ENCODE assay signal across 1 cellular context in the genomic region with DNA sequence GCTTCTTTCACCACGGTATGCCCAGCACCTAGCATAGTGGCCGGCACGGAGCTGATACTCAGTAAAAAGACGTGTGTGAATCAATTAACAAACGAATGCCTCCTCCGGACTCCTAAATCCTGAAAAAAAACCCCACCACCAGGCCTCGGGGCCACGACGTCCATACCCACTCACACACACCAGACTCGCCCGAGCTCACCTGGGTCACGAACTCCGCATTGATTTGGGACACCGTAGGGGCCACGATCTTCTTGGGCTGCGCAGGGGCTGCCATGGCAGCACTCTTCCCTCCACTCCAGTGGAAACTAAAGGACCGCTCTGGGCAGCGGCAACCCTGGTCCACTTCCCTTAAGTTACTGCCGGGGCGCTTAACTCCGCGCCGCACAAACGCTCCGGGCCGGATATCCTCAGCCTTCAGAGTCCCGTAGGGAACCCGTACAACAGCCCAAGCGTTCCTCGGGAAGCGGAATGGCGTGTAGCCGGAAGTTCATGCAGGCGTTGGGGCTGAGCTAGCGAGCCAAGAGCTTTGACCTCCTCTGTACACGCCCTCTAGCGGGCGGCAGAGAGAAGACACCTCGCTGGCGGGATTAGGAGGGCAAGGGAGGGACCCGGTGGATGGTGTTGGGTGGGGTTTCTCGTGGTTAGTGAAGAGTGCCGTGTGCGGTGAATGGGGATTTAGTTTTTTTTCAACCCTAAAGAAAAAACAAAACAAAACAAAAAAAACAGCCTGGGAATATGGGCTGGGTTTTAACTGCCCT.
TF ChIP-seq lines count a peak whose summit lies in the region.

A gene (minus strand): TSS at position 403 of the 758 bp plus-strand sequence. CDS start 129 bp downstream, at position 274.

TF ChIP-seq in WTC11, 78 proteins besides CTCF, POLR2A, EP300 and RAD21 (continued from another document):
- TF ChIP-seq, protein P1, sequence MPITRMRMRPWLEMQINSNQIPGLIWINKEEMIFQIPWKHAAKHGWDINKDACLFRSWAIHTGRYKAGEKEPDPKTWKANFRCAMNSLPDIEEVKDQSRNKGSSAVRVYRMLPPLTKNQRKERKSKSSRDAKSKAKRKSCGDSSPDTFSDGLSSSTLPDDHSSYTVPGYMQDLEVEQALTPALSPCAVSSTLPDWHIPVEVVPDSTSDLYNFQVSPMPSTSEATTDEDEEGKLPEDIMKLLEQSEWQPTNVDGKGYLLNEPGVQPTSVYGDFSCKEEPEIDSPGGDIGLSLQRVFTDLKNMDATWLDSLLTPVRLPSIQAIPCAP (CRISPR knock-in tag; IDR thresholded peaks at IDR 0.05) = no peak
- TF ChIP-seq PRRX2 (CRISPR knock-in tag; IDR thresholded peaks at IDR 0.05) (no peak), JAZF1 (CRISPR knock-in tag; IDR thresholded peaks at IDR 0.05) (no peak), CREM (CRISPR knock-in tag; IDR thresholded peaks at IDR 0.05) (peak; percentile 88), OVOL2 (CRISPR knock-in tag; IDR thresholded peaks at IDR 0.05; ENCODE audit: borderline replicate concordance) (no peak), GABPB1 (CRISPR knock-in tag; IDR thresholded peaks at IDR 0.05) (peak; percentile 94), KAT7 (CRISPR knock-in tag; IDR thresholded peaks at IDR 0.05; ENCODE audit: borderline replicate concordance) (no peak), JUN (CRISPR knock-in tag; IDR thresholded peaks at IDR 0.05) (peak; percentile 70; the same call in 1 of the 2 replicates), CBFB (CRISPR knock-in tag; IDR thresholded peaks at IDR 0.05; ENCODE audit: low read depth) (0 out of 2 replicates have a peak, but pooled peaks have one; percentile 58), RELA (CRISPR knock-in tag; IDR thresholded peaks at IDR 0.05; ENCODE audit: borderline replicate concordance) (no peak), SMAD4 (CRISPR knock-in tag; IDR thresholded peaks at IDR 0.05) (no peak), FOXK1 (CRISPR knock-in tag; IDR thresholded peaks at IDR 0.05) (peak; percentile 82), SOX15 (CRISPR knock-in tag; IDR thresholded peaks at IDR 0.05) (no peak), TCF7 (CRISPR knock-in tag; IDR thresholded peaks at IDR 0.05; ENCODE audit: low read depth) (no peak), NFE2L1 (CRISPR knock-in tag; IDR thresholded peaks at IDR 0.05) (no peak), ESRRA (CRISPR knock-in tag; IDR thresholded peaks at IDR 0.05; ENCODE audit: borderline replicate concordance) (0 out of 2 replicates have a peak, but pooled peaks have one; percentile 26), NFYB (CRISPR knock-in tag; conservative IDR thresholded peaks at IDR 0.05; ENCODE audit: low read depth) (no peak), MXD4 (CRISPR knock-in tag; IDR thresholded peaks at IDR 0.05; ENCODE audit: borderline replicate concordance) (no peak)
- TF ChIP-seq, protein P2, sequence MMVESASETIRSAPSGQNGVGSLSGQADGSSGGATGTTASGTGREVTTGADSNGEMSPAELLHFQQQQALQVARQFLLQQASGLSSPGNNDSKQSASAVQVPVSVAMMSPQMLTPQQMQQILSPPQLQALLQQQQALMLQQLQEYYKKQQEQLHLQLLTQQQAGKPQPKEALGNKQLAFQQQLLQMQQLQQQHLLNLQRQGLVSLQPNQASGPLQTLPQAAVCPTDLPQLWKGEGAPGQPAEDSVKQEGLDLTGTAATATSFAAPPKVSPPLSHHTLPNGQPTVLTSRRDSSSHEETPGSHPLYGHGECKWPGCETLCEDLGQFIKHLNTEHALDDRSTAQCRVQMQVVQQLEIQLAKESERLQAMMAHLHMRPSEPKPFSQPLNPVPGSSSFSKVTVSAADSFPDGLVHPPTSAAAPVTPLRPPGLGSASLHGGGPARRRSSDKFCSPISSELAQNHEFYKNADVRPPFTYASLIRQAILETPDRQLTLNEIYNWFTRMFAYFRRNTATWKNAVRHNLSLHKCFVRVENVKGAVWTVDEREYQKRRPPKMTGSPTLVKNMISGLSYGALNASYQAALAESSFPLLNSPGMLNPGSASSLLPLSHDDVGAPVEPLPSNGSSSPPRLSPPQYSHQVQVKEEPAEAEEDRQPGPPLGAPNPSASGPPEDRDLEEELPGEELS (CRISPR knock-in tag; IDR thresholded peaks at IDR 0.05) = no peak
- TF ChIP-seq, protein P3, sequence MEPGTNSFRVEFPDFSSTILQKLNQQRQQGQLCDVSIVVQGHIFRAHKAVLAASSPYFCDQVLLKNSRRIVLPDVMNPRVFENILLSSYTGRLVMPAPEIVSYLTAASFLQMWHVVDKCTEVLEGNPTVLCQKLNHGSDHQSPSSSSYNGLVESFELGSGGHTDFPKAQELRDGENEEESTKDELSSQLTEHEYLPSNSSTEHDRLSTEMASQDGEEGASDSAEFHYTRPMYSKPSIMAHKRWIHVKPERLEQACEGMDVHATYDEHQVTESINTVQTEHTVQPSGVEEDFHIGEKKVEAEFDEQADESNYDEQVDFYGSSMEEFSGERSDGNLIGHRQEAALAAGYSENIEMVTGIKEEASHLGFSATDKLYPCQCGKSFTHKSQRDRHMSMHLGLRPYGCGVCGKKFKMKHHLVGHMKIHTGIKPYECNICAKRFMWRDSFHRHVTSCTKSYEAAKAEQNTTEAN (CRISPR knock-in tag; IDR thresholded peaks at IDR 0.05) = no peak
- TF ChIP-seq, protein P4, sequence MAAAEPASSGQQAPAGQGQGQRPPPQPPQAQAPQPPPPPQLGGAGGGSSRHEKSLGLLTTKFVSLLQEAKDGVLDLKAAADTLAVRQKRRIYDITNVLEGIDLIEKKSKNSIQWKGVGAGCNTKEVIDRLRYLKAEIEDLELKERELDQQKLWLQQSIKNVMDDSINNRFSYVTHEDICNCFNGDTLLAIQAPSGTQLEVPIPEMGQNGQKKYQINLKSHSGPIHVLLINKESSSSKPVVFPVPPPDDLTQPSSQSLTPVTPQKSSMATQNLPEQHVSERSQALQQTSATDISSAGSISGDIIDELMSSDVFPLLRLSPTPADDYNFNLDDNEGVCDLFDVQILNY (CRISPR knock-in tag; IDR thresholded peaks at IDR 0.05) = peak; percentile 55; the same call in 1 of the 2 replicates
- TF ChIP-seq, protein P5, sequence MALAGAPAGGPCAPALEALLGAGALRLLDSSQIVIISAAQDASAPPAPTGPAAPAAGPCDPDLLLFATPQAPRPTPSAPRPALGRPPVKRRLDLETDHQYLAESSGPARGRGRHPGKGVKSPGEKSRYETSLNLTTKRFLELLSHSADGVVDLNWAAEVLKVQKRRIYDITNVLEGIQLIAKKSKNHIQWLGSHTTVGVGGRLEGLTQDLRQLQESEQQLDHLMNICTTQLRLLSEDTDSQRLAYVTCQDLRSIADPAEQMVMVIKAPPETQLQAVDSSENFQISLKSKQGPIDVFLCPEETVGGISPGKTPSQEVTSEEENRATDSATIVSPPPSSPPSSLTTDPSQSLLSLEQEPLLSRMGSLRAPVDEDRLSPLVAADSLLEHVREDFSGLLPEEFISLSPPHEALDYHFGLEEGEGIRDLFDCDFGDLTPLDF (CRISPR knock-in tag; IDR thresholded peaks at IDR 0.05) = no peak
- TF ChIP-seq, protein P6, sequence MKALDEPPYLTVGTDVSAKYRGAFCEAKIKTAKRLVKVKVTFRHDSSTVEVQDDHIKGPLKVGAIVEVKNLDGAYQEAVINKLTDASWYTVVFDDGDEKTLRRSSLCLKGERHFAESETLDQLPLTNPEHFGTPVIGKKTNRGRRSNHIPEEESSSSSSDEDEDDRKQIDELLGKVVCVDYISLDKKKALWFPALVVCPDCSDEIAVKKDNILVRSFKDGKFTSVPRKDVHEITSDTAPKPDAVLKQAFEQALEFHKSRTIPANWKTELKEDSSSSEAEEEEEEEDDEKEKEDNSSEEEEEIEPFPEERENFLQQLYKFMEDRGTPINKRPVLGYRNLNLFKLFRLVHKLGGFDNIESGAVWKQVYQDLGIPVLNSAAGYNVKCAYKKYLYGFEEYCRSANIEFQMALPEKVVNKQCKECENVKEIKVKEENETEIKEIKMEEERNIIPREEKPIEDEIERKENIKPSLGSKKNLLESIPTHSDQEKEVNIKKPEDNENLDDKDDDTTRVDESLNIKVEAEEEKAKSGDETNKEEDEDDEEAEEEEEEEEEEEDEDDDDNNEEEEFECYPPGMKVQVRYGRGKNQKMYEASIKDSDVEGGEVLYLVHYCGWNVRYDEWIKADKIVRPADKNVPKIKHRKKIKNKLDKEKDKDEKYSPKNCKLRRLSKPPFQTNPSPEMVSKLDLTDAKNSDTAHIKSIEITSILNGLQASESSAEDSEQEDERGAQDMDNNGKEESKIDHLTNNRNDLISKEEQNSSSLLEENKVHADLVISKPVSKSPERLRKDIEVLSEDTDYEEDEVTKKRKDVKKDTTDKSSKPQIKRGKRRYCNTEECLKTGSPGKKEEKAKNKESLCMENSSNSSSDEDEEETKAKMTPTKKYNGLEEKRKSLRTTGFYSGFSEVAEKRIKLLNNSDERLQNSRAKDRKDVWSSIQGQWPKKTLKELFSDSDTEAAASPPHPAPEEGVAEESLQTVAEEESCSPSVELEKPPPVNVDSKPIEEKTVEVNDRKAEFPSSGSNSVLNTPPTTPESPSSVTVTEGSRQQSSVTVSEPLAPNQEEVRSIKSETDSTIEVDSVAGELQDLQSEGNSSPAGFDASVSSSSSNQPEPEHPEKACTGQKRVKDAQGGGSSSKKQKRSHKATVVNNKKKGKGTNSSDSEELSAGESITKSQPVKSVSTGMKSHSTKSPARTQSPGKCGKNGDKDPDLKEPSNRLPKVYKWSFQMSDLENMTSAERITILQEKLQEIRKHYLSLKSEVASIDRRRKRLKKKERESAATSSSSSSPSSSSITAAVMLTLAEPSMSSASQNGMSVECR (CRISPR knock-in tag; IDR thresholded peaks at IDR 0.05; ENCODE audit: borderline replicate concordance) = peak; percentile 79; the same call in 1 of the 2 replicates
- TF ChIP-seq, protein P7, sequence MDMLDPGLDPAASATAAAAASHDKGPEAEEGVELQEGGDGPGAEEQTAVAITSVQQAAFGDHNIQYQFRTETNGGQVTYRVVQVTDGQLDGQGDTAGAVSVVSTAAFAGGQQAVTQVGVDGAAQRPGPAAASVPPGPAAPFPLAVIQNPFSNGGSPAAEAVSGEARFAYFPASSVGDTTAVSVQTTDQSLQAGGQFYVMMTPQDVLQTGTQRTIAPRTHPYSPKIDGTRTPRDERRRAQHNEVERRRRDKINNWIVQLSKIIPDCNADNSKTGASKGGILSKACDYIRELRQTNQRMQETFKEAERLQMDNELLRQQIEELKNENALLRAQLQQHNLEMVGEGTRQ (CRISPR knock-in tag; IDR thresholded peaks at IDR 0.05) = 0 out of 2 replicates have a peak, but pooled peaks have one; percentile 30
- TF ChIP-seq, protein P8, sequence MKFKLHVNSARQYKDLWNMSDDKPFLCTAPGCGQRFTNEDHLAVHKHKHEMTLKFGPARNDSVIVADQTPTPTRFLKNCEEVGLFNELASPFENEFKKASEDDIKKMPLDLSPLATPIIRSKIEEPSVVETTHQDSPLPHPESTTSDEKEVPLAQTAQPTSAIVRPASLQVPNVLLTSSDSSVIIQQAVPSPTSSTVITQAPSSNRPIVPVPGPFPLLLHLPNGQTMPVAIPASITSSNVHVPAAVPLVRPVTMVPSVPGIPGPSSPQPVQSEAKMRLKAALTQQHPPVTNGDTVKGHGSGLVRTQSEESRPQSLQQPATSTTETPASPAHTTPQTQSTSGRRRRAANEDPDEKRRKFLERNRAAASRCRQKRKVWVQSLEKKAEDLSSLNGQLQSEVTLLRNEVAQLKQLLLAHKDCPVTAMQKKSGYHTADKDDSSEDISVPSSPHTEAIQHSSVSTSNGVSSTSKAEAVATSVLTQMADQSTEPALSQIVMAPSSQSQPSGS (CRISPR knock-in tag; IDR thresholded peaks at IDR 0.05; ENCODE audit: borderline replicate concordance, low read depth) = no peak
